ENCODE assay signal across 14 cellular contexts in genomic region chr15:100309984-100310291, GRCh38. TPM values are rescaled to one million over a fixed set of nuclear protein-coding genes. Genes with fewer than 3 reads are reported as not detected.
DNase-seq lines count a peak whose midpoint lies in the region; ATAC-seq and TF ChIP-seq lines count a peak whose summit lies in the region.
"Had no signal": no experiment of that assay in that cellular context is flagged by ENCODE, and none has a peak within 500 bp of the region (broad histone marks: within the 10 kb centered on the region; RNA-seq: fewer than 3 reads in every experiment).

No MANE protein-coding gene starts in this region.

- H3K4me3 ChIP-seq in BLaER1: no peak overlapping the region
- H3K4me3 ChIP-seq in H7 (ENCODE audit: insufficient read depth, low read depth, low read length): no peak overlapping the region
- H3K4me3 ChIP-seq in esophagus (ENCODE audit: low read depth in 1 of 2, low read length in 2 of 2): no peak overlapping the region
- H3K4me3 ChIP-seq in neural progenitor cell: no peak overlapping the region
- H3K4me3 ChIP-seq: K562 had no signal

- no peak for ATAC-seq in HG03139 (IDR thresholded peaks at IDR 0.05; ENCODE audit: unreplicated experiment)
- ATAC-seq: K562 had no signal

- H3K27me3 Mint-ChIP-seq in neural progenitor cell (ENCODE audit: insufficient read depth, low read depth): no peaks in the 10 kb centered on the region
- no peaks in the 10 kb centered on the region for H3K27me3 Mint-ChIP-seq in type B pancreatic cell
- H3K27me3 Mint-ChIP-seq: CD4-positive, CD25-positive, alpha-beta regulatory T cell had no signal

- H3K4me1 ChIP-seq in BLaER1 (peaks cover 30% of the 10 kb centered on the region), esophagus (ENCODE audit: control insufficient read depth in 2 of 2, insufficient read depth in 2 of 2, low read length in 1 of 2) (peaks cover 8 to 15% of the 10 kb centered on the region in 2 donors), neural progenitor cell (peaks cover 17% of the 10 kb centered on the region)
- H3K4me1 ChIP-seq: Caco-2 had no signal

- H3K36me3 Mint-ChIP-seq in neural progenitor cell (no peaks in the 10 kb centered on the region), type B pancreatic cell (no peaks in the 10 kb centered on the region)

- no peak overlapping the region for H3K27ac ChIP-seq in BLaER1
- H3K27ac ChIP-seq in esophagus (ENCODE audit: low read depth in 2 of 2, low read length in 1 of 2): peak overlapping the region; percentile 12 to 26
- H3K27ac ChIP-seq in neural progenitor cell: no peak overlapping the region
- no peak overlapping the region for H3K27ac ChIP-seq in caudate nucleus (ENCODE audit: low read depth, low read length)

- TF ChIP-seq CTCF in neural progenitor cell (IDR thresholded peaks at IDR 0.05) (no peak), type B pancreatic cell (conservative IDR thresholded peaks at IDR 0.05) (no peak)

- no peaks in the 10 kb centered on the region for H3K27me3 ChIP-seq in BLaER1
- H3K27me3 ChIP-seq in H7 (ENCODE audit: control insufficient read depth, insufficient read depth, low read length): no peaks in the 10 kb centered on the region
- H3K27me3 ChIP-seq in esophagus (ENCODE audit: control insufficient read depth in 1 of 2, insufficient read depth in 2 of 2, low read length in 2 of 2): no peaks in the 10 kb centered on the region
- H3K27me3 ChIP-seq in neural progenitor cell: no peaks in the 10 kb centered on the region

- H4K20me1 ChIP-seq in BLaER1: no peaks in the 10 kb centered on the region
- no peaks in the 10 kb centered on the region for H4K20me1 ChIP-seq in neural progenitor cell (ENCODE audit: low read depth)

- 28 to 39% methylated on average over 11 of the region's 11 CpGs for WGBS in esophagus, 2 donors

- H3K4me3 Mint-ChIP-seq in neural progenitor cell (no peak overlapping the region), type B pancreatic cell (no peak overlapping the region)
- H3K4me3 Mint-ChIP-seq: CD4-positive, CD25-positive, alpha-beta regulatory T cell had no signal

- no peak overlapping the region for H3K9ac ChIP-seq in BLaER1
- H3K9ac ChIP-seq in neural progenitor cell: no peak overlapping the region

- H3K9me3 ChIP-seq in BLaER1: no peaks in the 10 kb centered on the region
- H3K9me3 ChIP-seq in esophagus (ENCODE audit: control insufficient read depth in 2 of 2, insufficient read depth in 1 of 2, low read depth in 1 of 2, low read length in 1 of 2): no peaks in the 10 kb centered on the region
- peaks cover 11% of the 10 kb centered on the region for H3K9me3 ChIP-seq in neural progenitor cell (ENCODE audit: low read depth)
- H3K9me3 ChIP-seq: Caco-2 had no signal

- no peaks in the 10 kb centered on the region for H3K79me2 ChIP-seq in neural progenitor cell (ENCODE audit: low read depth)

- H3K4me2 ChIP-seq in BLaER1 (peak overlapping the region; percentile 62), neural progenitor cell (peak overlapping the region; percentile 38)

- no peaks in the 10 kb centered on the region for H3F3A ChIP-seq in neural progenitor cell (ENCODE audit: low read depth)

- H3K9me3 Mint-ChIP-seq in neural progenitor cell (peaks cover 13% of the 10 kb centered on the region), type B pancreatic cell (peaks cover 6% of the 10 kb centered on the region)

- DNase-seq in H7: peak; percentile 41
- DNase-seq in neural progenitor cell (ENCODE audit: low spot score): no peak
- no peak for DNase-seq in caudate nucleus (lab: John Stamatoyannopoulos, UW)
- no peak for DNase-seq in type B pancreatic cell (ENCODE audit: extremely low spot score, unreplicated experiment)
- DNase-seq: Caco-2; CD4-positive, CD25-positive, alpha-beta regulatory T cell; HCEC 1CT; NCI-H1436 treated with DMSO at 0.1 percent for 48 hours; NCI-H774; RPMI8226 had no signal

- no peak overlapping the region for H2AFZ ChIP-seq in neural progenitor cell (replicated peaks)

- H3K36me3 ChIP-seq in BLaER1 (no peaks in the 10 kb centered on the region), H7 (replicated peaks; ENCODE audit: control insufficient read depth, insufficient read depth, low read length) (no peaks in the 10 kb centered on the region), esophagus (ENCODE audit: control insufficient read depth in 2 of 2, insufficient read depth in 2 of 2, low read length in 1 of 2) (peaks cover 0 to 2% of the 10 kb centered on the region in 2 donors), neural progenitor cell (no peaks in the 10 kb centered on the region)

- H3K27ac Mint-ChIP-seq in neural progenitor cell (peak overlapping the region; percentile 94), type B pancreatic cell (no peak overlapping the region)
- H3K27ac Mint-ChIP-seq: CD4-positive, CD25-positive, alpha-beta regulatory T cell had no signal

- peaks cover 28% of the 10 kb centered on the region for H3K4me1 Mint-ChIP-seq in neural progenitor cell
- peaks cover 18% of the 10 kb centered on the region for H3K4me1 Mint-ChIP-seq in type B pancreatic cell (ENCODE audit: unreplicated experiment)

RNA-seq across cellular contexts. Expression of gene ADAMTS17, which starts 31.8 kb away (rescaled TPM):
- 0.55 and 2.3 TPM in 2 replicates for total RNA-seq in H7 (2014; rRNA removed; shearing (Covaris generic))
- 1 to 10 TPM; 2.1 to 6.9 TPM for polyA plus RNA-seq in esophagus
- total RNA-seq in neural progenitor cell (ENCODE audit: low replicate concordance) (1.1 and 1.5 TPM in 2 replicates), type B pancreatic cell (ENCODE audit: low replicate concordance) (18.3 and 23.1 TPM in 2 replicates)

Comparison
In these comparisons a context has a peak if more than half of its experiments do, and no peak if none do; other contexts are left out.
1. H3K27ac ChIP-seq: peak in esophagus (2 of 2); none in BLaER1 (single experiment), neural progenitor cell (single experiment) and caudate nucleus (single experiment).